Comparison of ENCODE assay signal across 14 cellular contexts in genomic region chr10:74032900-74033655, GRCh38. TPM values are rescaled to one million over a fixed set of nuclear protein-coding genes. Genes with fewer than 3 reads are reported as not detected.
DNase-seq lines count a peak whose midpoint lies in the region; ATAC-seq and TF ChIP-seq lines count a peak whose summit lies in the region.
"Had no signal": no experiment of that assay in that cellular context is flagged by ENCODE, and none has a peak within 500 bp of the region (broad histone marks: within the 10 kb centered on the region; RNA-seq: fewer than 3 reads in every experiment).

No MANE protein-coding gene starts in this region.

- ATAC-seq in HG02970 (IDR thresholded peaks at IDR 0.05; ENCODE audit: low FRiP score, unreplicated experiment), result no peak
- ATAC-seq: sciatic nerve had no signal

- CTCF ChIA-PET in CD4-positive, alpha-beta memory T cell (lab: Charles Lee; ENCODE audit: partially characterized antibody), result interaction anchor here (0.9 to 4.8 kb wide), 8 partner anchors 7 to 153 kb away, joined by 3 to 40 read pairs (median 4); no protein-coding TSS in a partner anchor
- CTCF ChIA-PET in GM10248 (lab: Yijun Ruan, JAX), result interaction anchor here (0.7 to 1.4 kb wide), 3 partner anchors 9 to 21 kb away, joined by 3 read pairs; no protein-coding TSS in a partner anchor

- no peak overlapping the region for H3K4me3 Mint-ChIP-seq in CD4-positive, alpha-beta memory T cell
- H3K4me3 Mint-ChIP-seq in IgD-negative memory B cell (peak overlapping the region in 1 of 4 donors; percentile 12), brain (no peak overlapping the region), neural crest cell (no peak overlapping the region)
- H3K4me3 Mint-ChIP-seq: activated CD4-positive, alpha-beta T cell treated with anti-CD3 and anti-CD28 coated beads, Interleukin-2, amount 10 ng/mL, durations not matched to agents 7 days and 5 days; T-helper 1 cell treated with Interleukin-12 subunit alpha and Interleukin-12 subunit beta and Interleukin-4 antibody, amounts not matched to agents 30 μg/mL and 1 μg/mL, for 36 hours had no signal

- no peak overlapping the region for H3K27ac ChIP-seq in CD4-positive, alpha-beta memory T cell (ENCODE audit: low read depth, low read length)
- H3K27ac ChIP-seq: Peyer's patch had no signal

- H3K36me3 ChIP-seq in CD4-positive, alpha-beta memory T cell (ENCODE audit: insufficient read depth, low read length), result no peaks in the 10 kb centered on the region
- H3K36me3 ChIP-seq: Peyer's patch had no signal

- peaks cover 42% of the 10 kb centered on the region for H3K4me1 ChIP-seq in CD4-positive, alpha-beta memory T cell (ENCODE audit: insufficient read depth, low read length)
- H3K4me1 ChIP-seq: Peyer's patch had no signal

- peaks cover 5 to 8% of the 10 kb centered on the region in 2 donors for H3K36me3 Mint-ChIP-seq in CD4-positive, alpha-beta memory T cell
- H3K36me3 Mint-ChIP-seq in IgD-negative memory B cell (no peaks in the 10 kb centered on the region), brain (peaks cover 15% of the 10 kb centered on the region), neural crest cell (ENCODE audit: low read depth) (no peaks in the 10 kb centered on the region)

- no peaks in the 10 kb centered on the region for H3K9me3 Mint-ChIP-seq in CD4-positive, alpha-beta memory T cell
- H3K9me3 Mint-ChIP-seq in IgD-negative memory B cell, result no peaks in the 10 kb centered on the region
- no peaks in the 10 kb centered on the region for H3K9me3 Mint-ChIP-seq in brain
- H3K9me3 Mint-ChIP-seq in neural crest cell, result no peaks in the 10 kb centered on the region
- H3K9me3 Mint-ChIP-seq: activated CD4-positive, alpha-beta T cell treated with anti-CD3 and anti-CD28 coated beads, Interleukin-2, amount 10 ng/mL, durations not matched to agents 7 days and 5 days; T-helper 1 cell treated with Interleukin-12 subunit alpha and Interleukin-12 subunit beta and Interleukin-4 antibody, amounts not matched to agents 30 μg/mL and 1 μg/mL, for 36 hours had no signal

- peaks cover 36 to 63% (median 49%) of the 10 kb centered on the region in 4 donors for H3K4me1 Mint-ChIP-seq in CD4-positive, alpha-beta memory T cell
- H3K4me1 Mint-ChIP-seq in IgD-negative memory B cell (peaks cover 31 to 34% (median 34%) of the 10 kb centered on the region in 3 donors), brain (peaks cover 65% of the 10 kb centered on the region), neural crest cell (peaks cover 40% of the 10 kb centered on the region)

- POLR2A ChIA-PET in CD4-positive, alpha-beta memory T cell (lab: Charles Lee; ENCODE audit: partially characterized antibody), result no interaction called here
- POLR2A ChIA-PET in GM10248 (lab: Yijun Ruan, JAX), result interaction anchor here (0.5 kb wide), 1 partner anchor 47 kb away, joined by 4 read pairs; no protein-coding TSS in a partner anchor

- no peak for DNase-seq in CD4-positive, alpha-beta memory T cell
- DNase-seq in neural crest cell (ENCODE audit: low read depth, low spot score), result no peak
- DNase-seq in GM10248 (ENCODE audit: extremely low spot score), result no peak
- no peak for DNase-seq in NCI-H2196 (lab: John Stamatoyannopoulos, UW; ENCODE audit: unreplicated experiment)
- no peak for DNase-seq in COR-L47 (lab: John Stamatoyannopoulos, UW)
- DNase-seq: activated CD4-positive, alpha-beta T cell treated with anti-CD3 and anti-CD28 coated beads, Interleukin-2, amount 10 ng/mL, durations not matched to agents 7 days and 5 days; effector memory CD4-positive, alpha-beta T cell; KG1; Peyer's patch had no signal

- no peaks in the 10 kb centered on the region for H3K9me3 ChIP-seq in CD4-positive, alpha-beta memory T cell (ENCODE audit: control insufficient read depth in 1 of 2, low read length in 2 of 2)
- H3K9me3 ChIP-seq: Peyer's patch had no signal

- intact Hi-C loops in CD4-positive, alpha-beta memory T cell (cut with micrococcal nuclease), result no loop called here

- H3K27me3 Mint-ChIP-seq in CD4-positive, alpha-beta memory T cell, result no peaks in the 10 kb centered on the region
- H3K27me3 Mint-ChIP-seq in IgD-negative memory B cell (no peaks in the 10 kb centered on the region), brain (no peaks in the 10 kb centered on the region), neural crest cell (ENCODE audit: low read depth) (no peaks in the 10 kb centered on the region)
- H3K27me3 Mint-ChIP-seq: activated CD4-positive, alpha-beta T cell treated with anti-CD3 and anti-CD28 coated beads, Interleukin-2, amount 10 ng/mL, durations not matched to agents 7 days and 5 days had no signal

- H3K4me3 ChIP-seq in CD4-positive, alpha-beta memory T cell (ENCODE audit: low read length in 2 of 2), result no peak overlapping the region
- H3K4me3 ChIP-seq: Peyer's patch had no signal

- TF ChIP-seq CTCF in brain (conservative IDR thresholded peaks at IDR 0.05), result no peak
- TF ChIP-seq CTCF in neural crest cell (conservative IDR thresholded peaks at IDR 0.05), result no peak
- TF ChIP-seq CTCF in GM10248 (IDR thresholded peaks at IDR 0.05; ENCODE audit: control extremely low read depth, extremely low read depth, low read depth, missing control alignments), result no peak

- H3K27me3 ChIP-seq in CD4-positive, alpha-beta memory T cell (ENCODE audit: insufficient read depth, low read length), result no peaks in the 10 kb centered on the region
- H3K27me3 ChIP-seq: Peyer's patch had no signal

- peak overlapping the region in 6 of 7 donors; percentile 39 to 90 (median 74) for H3K27ac Mint-ChIP-seq in CD4-positive, alpha-beta memory T cell
- peak overlapping the region; percentile 12 to 65 (median 65) for H3K27ac Mint-ChIP-seq in IgD-negative memory B cell
- peak overlapping the region in 4 of 5 experiments; percentile 1 to 65 (median 36) for H3K27ac Mint-ChIP-seq in brain
- peak overlapping the region; percentile 64 for H3K27ac Mint-ChIP-seq in neural crest cell (ENCODE audit: unreplicated experiment)
- H3K27ac Mint-ChIP-seq: activated CD4-positive, alpha-beta T cell treated with anti-CD3 and anti-CD28 coated beads, Interleukin-2, amount 10 ng/mL, durations not matched to agents 7 days and 5 days; T-helper 1 cell treated with Interleukin-12 subunit alpha and Interleukin-12 subunit beta and Interleukin-4 antibody, amounts not matched to agents 30 μg/mL and 1 μg/mL, for 36 hours had no signal

RNA-seq across cellular contexts. Expression of gene VCL, which starts 35.2 kb away (rescaled TPM):
- total RNA-seq in CD4-positive, alpha-beta memory T cell, result 10 to 100 TPM; 29.6 TPM
- polyA plus RNA-seq in CD4-positive, alpha-beta memory T cell, result 10 to 100 TPM; 48.2 to 60.3 TPM
- 44.2 TPM for polyA plus RNA-seq in IgD-negative memory B cell
- 21.5 TPM for polyA plus RNA-seq in brain (ENCODE audit: insufficient read depth, low read depth, low replicate concordance)
- 64.6 and 74.6 TPM in 2 replicates for total RNA-seq in neural crest cell
